Comparison of ENCODE assay signal across 1 cellular context in genomic region chr2:171132086-171132485, GRCh38.
TF ChIP-seq lines count a peak whose summit lies in the region.

No MANE protein-coding gene starts in this region.

TF ChIP-seq in HEK293, 187 proteins besides CTCF, POLR2A, EP300 and RAD21 (continued from another document):
- no peak for TF ChIP-seq TSHZ1 (tag by site-specific recombination; IDR thresholded peaks at IDR 0.05; ENCODE audit: borderline replicate concordance)
